Comparison of ENCODE assay signal across 8 cellular contexts in genomic region chrX:43882294-43882681, GRCh38. TPM values are rescaled to one million over a fixed set of nuclear protein-coding genes. Genes with fewer than 3 reads are reported as not detected.
DNase-seq lines count a peak whose midpoint lies in the region; ATAC-seq, FAIRE-seq and TF ChIP-seq lines count a peak whose summit lies in the region.

TSS of gene MAOB (minus strand) at chrX:43882450. CDS start at chrX:43882299, 151 bp downstream.

- TF ChIP-seq POLR2A in GM12892 (IDR thresholded peaks at IDR 0.05; ENCODE audit: low read depth, low read length): no peak

- no peak for ATAC-seq in HG02884 (IDR thresholded peaks at IDR 0.05; ENCODE audit: unreplicated experiment)

- DNase-seq in GM12892 (ENCODE audit: insufficient read length) (peak; percentile 12), activated T-cell treated with anti-CD3 and anti-CD28 coated beads for 48 hours (ENCODE audit: low read depth) (peak; percentile 18), cardiac septum (ENCODE audit: low spot score) (peak; percentile 79), putamen (ENCODE audit: low spot score) (peak; percentile 24), NCI-H146 treated with DMSO at 0.1 percent for 48 hours (lab: John Stamatoyannopoulos, UW; ENCODE audit: unreplicated experiment) (no peak), NCI-H446 (lab: John Stamatoyannopoulos, UW) (no peak), pons (ENCODE audit: low spot score) (no peak)

- FAIRE-seq in GM12892 (lab: Jason Lieb, UNC): no peak

- intact Hi-C loops in cardiac septum (cut with DNase I): no loop called here

RNA-seq across cellular contexts. Expression of gene MAOB, which starts in this region (rescaled TPM):
- not detected for polyA plus RNA-seq in GM12892 (2012; ENCODE audit: missing spikeins)
- 111 TPM for total RNA-seq in cardiac septum

Comparison
In these comparisons a context has a peak if more than half of its experiments do, and no peak if none do; other contexts are left out.
1. DNase-seq: peak in GM12892 (single experiment), activated T-cell treated with anti-CD3 and anti-CD28 coated beads for 48 hours (single experiment), cardiac septum (single experiment) and putamen (single experiment); none in NCI-H146 treated with DMSO at 0.1 percent for 48 hours (single experiment), NCI-H446 (0 of 2) and pons (single experiment).